In genomic region chr5:145362261-145362660, GRCh38 we compare ENCODE assay signal across 13 cellular contexts.
DNase-seq lines count a peak whose midpoint lies in the region; TF ChIP-seq lines count a peak whose summit lies in the region.
"Had no signal": no experiment of that assay in that cellular context is flagged by ENCODE, and none has a peak within 500 bp of the region (broad histone marks: within the 10 kb centered on the region; RNA-seq: fewer than 3 reads in every experiment).

No MANE protein-coding gene starts in this region.

- H3K27ac ChIP-seq in GM23248 (peak overlapping the region; percentile 50), SK-N-SH (ENCODE audit: low read depth in 2 of 2, low read length in 1 of 2) (peak overlapping the region in 1 of 2 experiments; percentile 44; a peak in 3 of 4 replicates)
- H3K27ac ChIP-seq: dorsolateral prefrontal cortex had no signal

- H3K79me2 ChIP-seq in GM23248 (ENCODE audit: insufficient read depth) (no peaks in the 10 kb centered on the region), SK-N-SH (ENCODE audit: insufficient read depth) (no peaks in the 10 kb centered on the region)

- TF ChIP-seq EP300 in SK-N-SH (IDR thresholded peaks at IDR 0.05; ENCODE audit: borderline replicate concordance in 1 of 2, low read depth in 1 of 2, low read length in 1 of 2) = peak; percentile 23 to 94; a peak in 2 of 4 replicates

- H3K27me3 ChIP-seq in GM23248 (replicated peaks; ENCODE audit: insufficient read depth) = no peaks in the 10 kb centered on the region
- H3K27me3 ChIP-seq in SK-N-SH (ENCODE audit: insufficient read depth) = no peaks in the 10 kb centered on the region
- H3K27me3 ChIP-seq: dorsolateral prefrontal cortex had no signal

- no peak overlapping the region for H2AFZ ChIP-seq in GM23248
- no peak overlapping the region for H2AFZ ChIP-seq in SK-N-SH (ENCODE audit: low read depth)

- H3K4me1 ChIP-seq in GM23248 (ENCODE audit: insufficient read depth) = peaks cover 52% of the 10 kb centered on the region
- H3K4me1 ChIP-seq in SK-N-SH (ENCODE audit: control insufficient read depth in 1 of 2, insufficient read depth in 2 of 2, low read depth in 1 of 2, low read length in 1 of 2) = peaks cover 0 to 15% of the 10 kb centered on the region in 2 experiments; a peak in 2 of 4 replicates

- DNase-seq in GM23248 (peak; percentile 81), SK-N-SH (no peak), fibroblast of peridontal ligament (ENCODE audit: extremely low read depth) (peak; percentile 73), skeletal muscle cell (ENCODE audit: low read depth) (peak; percentile 32), KBM-7 (no peak), COLO829 (ENCODE audit: low spot score) (no peak), NCI-H2196 (lab: John Stamatoyannopoulos, UW; ENCODE audit: unreplicated experiment) (no peak)
- no peak for DNase-seq in activated T-cell treated with anti-CD3 and anti-CD28 coated beads, Interleukin-2, amount 50 U/mL, for 1 hour
- DNase-seq: activated CD4-positive, alpha-beta memory T cell treated with anti-CD3 and anti-CD28 coated beads, Interleukin-2, amount 10 ng/mL, durations not matched to agents 7 days and 5 days; activated naive CD4-positive, alpha-beta T cell treated with Interleukin-2 at 50 U/mL for 16 hours; dorsolateral prefrontal cortex; Karpas-422; T-helper 1 cell had no signal

- H4K20me1 ChIP-seq in GM23248 (ENCODE audit: insufficient read depth) (no peaks in the 10 kb centered on the region), SK-N-SH (ENCODE audit: insufficient read depth) (no peaks in the 10 kb centered on the region)

- H3K4me3 ChIP-seq in GM23248 = no peak overlapping the region
- no peak overlapping the region for H3K4me3 ChIP-seq in SK-N-SH (ENCODE audit: low read depth in 2 of 2, low read length in 1 of 2)
- H3K4me3 ChIP-seq in skeletal muscle cell (ENCODE audit: low read depth, low read length) = no peak overlapping the region
- H3K4me3 ChIP-seq: dorsolateral prefrontal cortex had no signal

- CTCF ChIA-PET in SK-N-SH (lab: Yijun Ruan, JAX) = no interaction called here

- peaks cover 40% of the 10 kb centered on the region for H3F3A ChIP-seq in GM23248 (ENCODE audit: insufficient read depth)
- peaks cover 7% of the 10 kb centered on the region for H3F3A ChIP-seq in SK-N-SH (replicated peaks; ENCODE audit: insufficient read depth)

- no peak for TF ChIP-seq CTCF in SK-N-SH (IDR thresholded peaks at IDR 0.05)

- in situ Hi-C loops in GM23248 (cut with MboI) (no loop called here), KBM-7 (cut with MboI; ENCODE audit: low pct_unique_long_range_greater_than_20kb, low sequenced_read_pairs) (no loop called here)

- no peaks in the 10 kb centered on the region for H3K9me3 ChIP-seq in GM23248 (ENCODE audit: low read depth)
- no peaks in the 10 kb centered on the region for H3K9me3 ChIP-seq in SK-N-SH

- no peaks in the 10 kb centered on the region for H3K36me3 ChIP-seq in GM23248 (ENCODE audit: low read depth)
- no peaks in the 10 kb centered on the region for H3K36me3 ChIP-seq in SK-N-SH (replicated peaks in 1 of 2; ENCODE audit: control insufficient read depth in 1 of 2, insufficient read depth in 2 of 2, low read length in 1 of 2)

- POLR2A ChIA-PET in SK-N-SH (lab: Yijun Ruan, JAX) = no interaction called here

- no peak for TF ChIP-seq RAD21 in SK-N-SH (IDR thresholded peaks at IDR 0.05; ENCODE audit: low read length)

- H3K9me2 ChIP-seq in GM23248 (ENCODE audit: insufficient read depth) (no peaks in the 10 kb centered on the region), SK-N-SH (no peaks in the 10 kb centered on the region)

- H3K9ac ChIP-seq in GM23248 (no peak overlapping the region), SK-N-SH (no peak overlapping the region)

- H3K4me2 ChIP-seq in GM23248 (ENCODE audit: unreplicated experiment) (peak overlapping the region; percentile 58), SK-N-SH (no peak overlapping the region)

- WGBS in GM23248 (ENCODE audit: low coverage in 1 of 2, low lambda C conversion rate in 2 of 2, missing lambda C conversion rate in 2 of 2), 2 experiments = 10 to 20% methylated on average over 2 of the region's 2 CpGs
- 9% methylated on average over 2 of the region's 2 CpGs for WGBS in SK-N-SH (ENCODE audit: low lambda C conversion rate)

TF ChIP-seq in SK-N-SH, 30 proteins besides CTCF, POLR2A, EP300 and RAD21 (continues in another document):
- no peak for TF ChIP-seq GATA2 (CRISPR knock-in tag; IDR thresholded peaks at IDR 0.05)
- 0 out of 2 replicates have a peak, but pooled peaks have one; percentile 20 for TF ChIP-seq ELF1 (IDR thresholded peaks at IDR 0.05)
- peak; percentile 80 for TF ChIP-seq PBX3 (IDR thresholded peaks at IDR 0.05)
- TF ChIP-seq FOSL2 (IDR thresholded peaks at IDR 0.05; ENCODE audit: borderline replicate concordance, low read depth) = peak; percentile 92
- no peak for TF ChIP-seq FOXJ3 (CRISPR knock-in tag; IDR thresholded peaks at IDR 0.05)
- no peak; the same call in 1 of the 2 replicates for TF ChIP-seq RXRA (IDR thresholded peaks at IDR 0.05; ENCODE audit: borderline replicate concordance, low read depth)
- TF ChIP-seq TCF12 (IDR thresholded peaks at IDR 0.05) = peak; percentile 85
- peak; percentile 49; the same call in 1 of the 2 replicates for TF ChIP-seq NFIC (IDR thresholded peaks at IDR 0.05; ENCODE audit: borderline replicate concordance)
- TF ChIP-seq RFX5 (IDR thresholded peaks at IDR 0.05; ENCODE audit: low read length) = no peak
- TF ChIP-seq JUND (IDR thresholded peaks at IDR 0.05) = peak; percentile 96
- peak; percentile 75; the same call in 1 of the 2 replicates for TF ChIP-seq POLR2AphosphoS5 (IDR thresholded peaks at IDR 0.05; ENCODE audit: low read depth, low read length)
- peak; percentile 50; the same call in 1 of the 2 replicates for TF ChIP-seq MAX (IDR thresholded peaks at IDR 0.05; ENCODE audit: low read depth)
- TF ChIP-seq ZBTB33 (IDR thresholded peaks at IDR 0.05; ENCODE audit: borderline replicate concordance, low read depth) = no peak
- peak; percentile 91 for TF ChIP-seq TEAD4 (IDR thresholded peaks at IDR 0.05; ENCODE audit: borderline replicate concordance, insufficient read depth)
- TF ChIP-seq REST (IDR thresholded peaks at IDR 0.05; ENCODE audit: low read depth, low read length) = no peak
- TF ChIP-seq USF1 (IDR thresholded peaks at IDR 0.05; ENCODE audit: borderline replicate concordance, low read depth) = no peak

Comparison
In these comparisons a context has a peak if more than half of its experiments do, and no peak if none do; other contexts are left out.
1. DNase-seq: peak in GM23248 (single experiment), fibroblast of peridontal ligament (single experiment) and skeletal muscle cell (single experiment); none in SK-N-SH (single experiment), KBM-7 (single experiment), activated T-cell treated with anti-CD3 and anti-CD28 coated beads, Interleukin-2, amount 50 U/mL, for 1 hour (single experiment), COLO829 (single experiment) and NCI-H2196 (single experiment).